28 cellular contexts compared by ENCODE assay signal in the genomic region with DNA sequence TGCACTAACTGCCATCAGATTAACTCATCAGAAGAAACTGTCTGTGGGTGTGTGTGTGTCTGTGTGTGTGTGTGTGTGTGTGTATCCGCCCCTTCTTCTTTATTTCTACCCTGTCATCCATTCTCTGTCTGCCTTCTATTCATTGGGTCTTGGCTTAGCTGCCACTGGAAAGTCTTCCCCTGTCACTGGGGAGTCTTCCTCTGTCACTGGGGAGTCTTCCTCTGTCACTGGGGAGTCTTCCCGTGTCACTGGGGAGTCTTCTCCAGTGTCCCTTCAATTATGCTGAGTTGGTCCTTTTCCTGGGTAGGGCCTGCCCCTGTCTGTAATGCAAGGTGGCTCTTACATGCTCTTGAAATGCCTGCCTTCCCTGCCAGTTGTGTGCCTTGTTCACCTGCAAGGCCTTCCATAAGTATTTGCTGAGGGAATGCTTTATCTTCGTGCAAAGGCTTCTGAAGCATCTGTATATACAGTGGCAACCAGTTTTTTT.
"Had no signal": no experiment of that assay in that cellular context is flagged by ENCODE, and none has a peak within 500 bp of the region (broad histone marks: within the 10 kb centered on the region; RNA-seq: fewer than 3 reads in every experiment).

No MANE protein-coding gene starts in this region.

- FAIRE-seq: islet of Langerhans, kidney had no signal

- H3K27ac Mint-ChIP-seq: immature natural killer cell; natural killer cell; progenitor cell of endocrine pancreas; stimulated activated naive B cell treated with anti-CD40 and anti-IgM and Interleukin-4, amounts not matched to agents 10 μg/mL and 1 μg/mL and 100 μg/mL, for 72 hours had no signal

- ATAC-seq: left colon; left lung; lower lobe of right lung; natural killer cell; sciatic nerve; stimulated activated naive B cell treated with anti-CD40 and anti-IgM and Interleukin-4, amounts not matched to agents 10 μg/mL and 1 μg/mL and 100 μg/mL, for 72 hours; stimulated activated naive CD8-positive, alpha-beta T cell treated with anti-CD3 and anti-CD28 coated beads, Interleukin-15, Interleukin-2, amounts not matched to agents 100 U/mL and 50 U/mL, for 24 hours had no signal

- H3K4me3 ChIP-seq: left lung, lower lobe of right lung, ovary, right atrium auricular region, skin epidermis, stomach, testis, thyroid gland, transverse colon, upper lobe of left lung, vagina had no signal

- H3K27me3 Mint-ChIP-seq: naive B cell; progenitor cell of endocrine pancreas; stimulated activated naive B cell treated with anti-CD40 and anti-IgM and Interleukin-4, amounts not matched to agents 10 μg/mL and 1 μg/mL and 100 μg/mL, for 72 hours had no signal

- H3K27me3 ChIP-seq: left lung, ovary, right atrium auricular region, stomach, testis, thyroid gland, transverse colon, upper lobe of left lung, vagina had no signal

- H3K36me3 Mint-ChIP-seq: natural killer cell had no signal

- H3K9me3 Mint-ChIP-seq: immature natural killer cell; naive B cell; natural killer cell; stimulated activated naive B cell treated with anti-CD40 and anti-IgM and Interleukin-4, amounts not matched to agents 10 μg/mL and 1 μg/mL and 100 μg/mL, for 72 hours had no signal

- H3K27ac ChIP-seq: left lung, lower lobe of right lung, ovary, right atrium auricular region, skin epidermis, stomach, testis, thyroid gland, transverse colon, upper lobe of left lung, vagina had no signal

- H3K36me3 ChIP-seq: ovary had no signal

- H3K4me3 Mint-ChIP-seq: immature natural killer cell; naive B cell; natural killer cell; stimulated activated naive B cell treated with anti-CD40 and anti-IgM and Interleukin-4, amounts not matched to agents 10 μg/mL and 1 μg/mL and 100 μg/mL, for 72 hours had no signal

- DNase-seq: hypothalamus; immature natural killer cell; kidney; left colon; left lung; lower lobe of right lung; mammary epithelial cell; mesenchymal stem cell; naive B cell; natural killer cell; ovary; stimulated activated CD4-positive, alpha-beta T cell treated with anti-CD3 and anti-CD28 coated beads, Interleukin-12 subunit alpha, Interleukin-12 subunit beta, amount 100 ng/mL, for 4 hours; stimulated activated CD4-positive, alpha-beta T cell treated with anti-CD3 and anti-CD28 coated beads, Interleukin-15, amount 100 ng/mL, for 24 hours; stimulated activated CD4-positive, alpha-beta T cell treated with anti-CD3 and anti-CD28 coated beads, Interleukin-2, amount 100 ng/mL, for 24 hours; stimulated activated CD4-positive, alpha-beta T cell treated with anti-CD3 and anti-CD28 coated beads, Interleukin-4, amount 100 ng/mL, for 1 hour; stimulated activated naive B cell treated with anti-CD40 and anti-IgM and Interleukin-4, amounts not matched to agents 10 μg/mL and 1 μg/mL and 100 μg/mL, for 72 hours; stimulated activated naive CD8-positive, alpha-beta T cell treated with anti-CD3 and anti-CD28 coated beads, Interleukin-15, Interleukin-2, amounts not matched to agents 100 U/mL and 50 U/mL, for 24 hours; stomach; testis; thyroid gland; transverse colon; upper lobe of left lung had no signal

- H3K9me3 ChIP-seq: left lung, lower lobe of right lung, ovary, right atrium auricular region, stomach, testis, thyroid gland, transverse colon, upper lobe of left lung, vagina had no signal

- H3K4me1 ChIP-seq: left lung, lower lobe of right lung, right atrium auricular region, stomach, testis, thyroid gland, transverse colon, upper lobe of left lung, vagina had no signal

- H3K4me1 Mint-ChIP-seq: immature natural killer cell; naive B cell; natural killer cell; stimulated activated naive B cell treated with anti-CD40 and anti-IgM and Interleukin-4, amounts not matched to agents 10 μg/mL and 1 μg/mL and 100 μg/mL, for 72 hours had no signal
